ENCODE assay signal across 9 cellular contexts in genomic region chr9:15975101-15975778, GRCh38.
"Had no signal": no experiment of that assay in that cellular context is flagged by ENCODE, and none has a peak within 500 bp of the region (broad histone marks: within the 10 kb centered on the region; RNA-seq: fewer than 3 reads in every experiment).

No MANE protein-coding gene starts in this region.

- H3K9me3 ChIP-seq: HAP-1 had no signal

- DNase-seq: GOT3, H7, HFFc6, IMR-90, KG1 had no signal

- H3K36me3 ChIP-seq: HAP-1 had no signal

- H3K9me3 Mint-ChIP-seq: HFFc6 had no signal

- H3K27ac Mint-ChIP-seq: HFFc6 had no signal

- FAIRE-seq: K562 had no signal

- ATAC-seq: HCT116, K562 had no signal

- H3K4me3 Mint-ChIP-seq: HFFc6 had no signal

- H3K4me1 ChIP-seq: HAP-1 had no signal

- H3K4me3 ChIP-seq: HAP-1, K562 had no signal

- H3K27ac ChIP-seq: HL-60 had no signal
